16 cellular contexts compared by ENCODE assay signal in genomic region chr6:24778121-24778520, GRCh38. TPM values are rescaled to one million over a fixed set of nuclear protein-coding genes. Genes with fewer than 3 reads are reported as not detected.
DNase-seq lines count a peak whose midpoint lies in the region; ATAC-seq, FAIRE-seq and TF ChIP-seq lines count a peak whose summit lies in the region.
"Had no signal": no experiment of that assay in that cellular context is flagged by ENCODE, and none has a peak within 500 bp of the region (broad histone marks: within the 10 kb centered on the region; RNA-seq: fewer than 3 reads in every experiment).

No MANE protein-coding gene starts in this region.

- H3K4me1 ChIP-seq in K562 (replicated peaks in 1 of 2; ENCODE audit: control insufficient read depth in 2 of 2, insufficient read depth in 2 of 2, low read length in 2 of 2) = peaks cover 8 to 12% of the 10 kb centered on the region in 2 experiments; a peak in 4 of 5 replicates
- no peaks in the 10 kb centered on the region for H3K4me1 ChIP-seq in prostate gland (replicated peaks)

- H3K4me1 Mint-ChIP-seq in activated CD4-positive, alpha-beta T cell treated with anti-CD3 and anti-CD28 coated beads, Interleukin-2, amount 10 ng/mL, durations not matched to agents 7 days and 5 days = peaks cover 45% of the 10 kb centered on the region

- WGBS in K562 (ENCODE audit: insufficient coverage, low coverage, missing lambda C conversion rate) = 68% methylated on average over 1 of the region's 1 CpG
- 91% methylated on average over 1 of the region's 1 CpG for WGBS in prostate gland

- CTCF ChIA-PET in activated CD4-positive, alpha-beta T cell treated with anti-CD3 and anti-CD28 coated beads, Interleukin-2, amount 10 ng/mL, durations not matched to agents 7 days and 5 days (lab: Charles Lee) = interaction anchor here (1.0 kb wide), 1 partner anchor 8 kb away, joined by 3 read pairs; no protein-coding TSS in a partner anchor
- CTCF ChIA-PET in K562 (lab: Yijun Ruan, JAX; ENCODE audit: low intra/inter-chr PET ratio) = no interaction called here

- peak overlapping the region; percentile 7 to 99; a peak in 3 of 4 replicates for H3K9ac ChIP-seq in K562 (ENCODE audit: insufficient read depth in 1 of 2, low read depth in 2 of 2, low read length in 2 of 2)

- peak overlapping the region; percentile 32 for H3K4me2 ChIP-seq in K562 (ENCODE audit: insufficient read depth, low read length)

- H3K36me3 ChIP-seq in MG63 = peaks cover 48% of the 10 kb centered on the region
- H3K36me3 ChIP-seq in K562 (ENCODE audit: control insufficient read depth, insufficient read depth, low read length) = peaks cover 61% of the 10 kb centered on the region
- no peaks in the 10 kb centered on the region for H3K36me3 ChIP-seq in prostate gland

- H3K36me3 Mint-ChIP-seq in activated CD4-positive, alpha-beta T cell treated with anti-CD3 and anti-CD28 coated beads, Interleukin-2, amount 10 ng/mL, durations not matched to agents 7 days and 5 days (ENCODE audit: low read depth) = peaks cover 55% of the 10 kb centered on the region

- DNase-seq in activated CD4-positive, alpha-beta T cell treated with anti-CD3 and anti-CD28 coated beads, Interleukin-2, amount 10 ng/mL, durations not matched to agents 7 days and 5 days = no peak
- DNase-seq in activated CD4-positive, alpha-beta T cell treated with anti-CD3 and anti-CD28 coated beads, Interleukin-2, amount 50 U/mL, for 1 hour = no peak
- DNase-seq in MG63 (no peak), K562 (ENCODE audit: extremely low read depth in 1 of 4, low spot score in 3 of 4) (peak in 1 of 4 experiments; percentile 28), prostate gland (ENCODE audit: low spot score) (no peak), NCI-H1105 (lab: John Stamatoyannopoulos, UW) (no peak), hypothalamus (lab: John Stamatoyannopoulos, UW) (no peak), Ammon's horn (ENCODE audit: low spot score) (no peak)
- DNase-seq: activated B cell treated with CpG ODN at 0.5 μM for 24 hours, EL, foreskin melanocyte, NCI-H2171 had no signal

- no peaks in the 10 kb centered on the region for H3K9me3 Mint-ChIP-seq in activated CD4-positive, alpha-beta T cell treated with anti-CD3 and anti-CD28 coated beads, Interleukin-2, amount 10 ng/mL, durations not matched to agents 7 days and 5 days
- H3K9me3 Mint-ChIP-seq: activated B cell treated with CpG ODN at 0.5 μM for 24 hours; dendritic cell treated with granulocyte-macrophage colony-stimulating factor and Interleukin-4, amounts not matched to agents 40 ng/mL and 50 ng/mL, for 4 days had no signal

- no peaks in the 10 kb centered on the region for H3K9me1 ChIP-seq in K562 (ENCODE audit: control insufficient read depth, insufficient read depth, low read length)

- H2AFZ ChIP-seq in K562 (ENCODE audit: low read depth, low read length) = no peak overlapping the region

- no peak for ATAC-seq in K562

- intact Hi-C loops in K562 (cut with micrococcal nuclease) = loop anchor here (10.0 kb wide), 2 partner anchors 1247 to 1437 kb away; a partner anchor contains a TSS
- intact Hi-C loops in prostate gland (cut with DNase I) = no loop called here

- H3K9me3 ChIP-seq in MG63 (no peaks in the 10 kb centered on the region), K562 (replicated peaks; ENCODE audit: control insufficient read depth, insufficient read depth, low read depth, low read length) (no peaks in the 10 kb centered on the region), prostate gland (no peaks in the 10 kb centered on the region)

- no peak for TF ChIP-seq EP300 in K562 (IDR thresholded peaks at IDR 0.05; ENCODE audit: low read length)

- no peaks in the 10 kb centered on the region for H3K27me3 ChIP-seq in MG63
- H3K27me3 ChIP-seq in K562 (ENCODE audit: control insufficient read depth in 2 of 2, insufficient read depth in 2 of 2, low read length in 2 of 2) = no peaks in the 10 kb centered on the region
- H3K27me3 ChIP-seq in prostate gland (replicated peaks; ENCODE audit: insufficient read depth) = no peaks in the 10 kb centered on the region

- peak overlapping the region; percentile 99 for H3K4me3 Mint-ChIP-seq in activated CD4-positive, alpha-beta T cell treated with anti-CD3 and anti-CD28 coated beads, Interleukin-2, amount 10 ng/mL, durations not matched to agents 7 days and 5 days
- H3K4me3 Mint-ChIP-seq: activated B cell treated with CpG ODN at 0.5 μM for 24 hours; dendritic cell treated with granulocyte-macrophage colony-stimulating factor and Interleukin-4, amounts not matched to agents 40 ng/mL and 50 ng/mL, for 4 days had no signal

- no peak overlapping the region for H3K27ac Mint-ChIP-seq in activated CD4-positive, alpha-beta T cell treated with anti-CD3 and anti-CD28 coated beads, Interleukin-2, amount 10 ng/mL, durations not matched to agents 7 days and 5 days
- H3K27ac Mint-ChIP-seq: activated B cell treated with CpG ODN at 0.5 μM for 24 hours; dendritic cell treated with granulocyte-macrophage colony-stimulating factor and Interleukin-4, amounts not matched to agents 40 ng/mL and 50 ng/mL, for 4 days had no signal

- H4K20me1 ChIP-seq in K562 (replicated peaks; ENCODE audit: control insufficient read depth, insufficient read depth, low read length) = peaks cover 12% of the 10 kb centered on the region; the same call in 1 of the 2 replicates

- in situ Hi-C loops in K562 (cut with MboI) = no loop called here

- no peak for TF ChIP-seq POLR2A in K562 (conservative IDR thresholded peaks at IDR 0.05)
- TF ChIP-seq POLR2A in prostate gland (IDR thresholded peaks at IDR 0.05) = no peak

- POLR2A ChIA-PET in activated CD4-positive, alpha-beta T cell treated with anti-CD3 and anti-CD28 coated beads, Interleukin-2, amount 10 ng/mL, durations not matched to agents 7 days and 5 days (lab: Charles Lee) = no interaction called here
- POLR2A ChIA-PET in K562 (lab: Yijun Ruan, JAX) = interaction anchor here (1.6 to 2.1 kb wide), 2 partner anchors 10 to 59 kb away, joined by 5 to 8 read pairs; partner anchors contain the start of gene C6orf62

- no peak for TF ChIP-seq RAD21 in K562 (CRISPR knock-in tag; conservative IDR thresholded peaks at IDR 0.05 in 1 of 2, IDR thresholded peaks at IDR 0.05 in 1 of 2)

- H3K27ac ChIP-seq in K562 (ENCODE audit: extremely low read depth, low read depth, low read length) = no peak overlapping the region; the same call in 2 of the 3 replicates
- H3K27ac ChIP-seq in prostate gland = peak overlapping the region; percentile 37 to 99

- no peaks in the 10 kb centered on the region for H3K27me3 Mint-ChIP-seq in activated CD4-positive, alpha-beta T cell treated with anti-CD3 and anti-CD28 coated beads, Interleukin-2, amount 10 ng/mL, durations not matched to agents 7 days and 5 days
- H3K27me3 Mint-ChIP-seq: activated B cell treated with CpG ODN at 0.5 μM for 24 hours; dendritic cell treated with granulocyte-macrophage colony-stimulating factor and Interleukin-4, amounts not matched to agents 40 ng/mL and 50 ng/mL, for 4 days had no signal

- no TSS peak for BruUV-seq in K562 (replicated peaks; lab: Mats Ljungman, UMichigan)

- TF ChIP-seq CTCF in K562 (IDR thresholded peaks at IDR 0.05 in 2 of 3, conservative IDR thresholded peaks at IDR 0.05 in 1 of 3; ENCODE audit: insufficient read depth in 2 of 3, low read depth in 1 of 3, low read length in 3 of 3) = no peak
- no peak for TF ChIP-seq CTCF in prostate gland (IDR thresholded peaks at IDR 0.05)

- FAIRE-seq in K562 (lab: Jason Lieb, UNC) = no peak
- FAIRE-seq: urothelium cell line had no signal

- peak overlapping the region; percentile 99; the same call in 1 of the 2 replicates for H3K4me3 ChIP-seq in MG63
- peak overlapping the region; percentile 67; the same call in 1 of the 2 replicates for H3K4me3 ChIP-seq in K562
- H3K4me3 ChIP-seq in prostate gland = peak overlapping the region in 1 of 2 donors; percentile 2

- H3K79me2 ChIP-seq in K562 (ENCODE audit: control insufficient read depth, insufficient read depth, low read length) = peaks cover 81% of the 10 kb centered on the region

RNA-seq across cellular contexts. Expression of gene GMNN, which starts 3.4 kb away (rescaled TPM):
- total RNA-seq in activated CD4-positive, alpha-beta T cell treated with anti-CD3 and anti-CD28 coated beads, Interleukin-2, amount 10 ng/mL, durations not matched to agents 7 days and 5 days = 10 to 100 TPM; 63.2 to 70.3 TPM
- 35.5 and 42.3 TPM in 2 replicates for total RNA-seq in MG63 (2014; rRNA removed; shearing (Covaris generic); ENCODE audit: low replicate concordance)
- 62.3 and 103 TPM in 2 replicates for total RNA-seq in K562 (2011; cell fraction: chromatin; rRNA removed; ENCODE audit: low replicate concordance)
- total RNA-seq in K562 (2011; cell fraction: nucleolus; rRNA removed) = 65.7 and 78.8 TPM in 2 replicates
- 98.0 and 106 TPM in 2 replicates for total RNA-seq in K562 (2011; cell fraction: nucleoplasm; rRNA removed)
- total RNA-seq in K562 (2014; rRNA removed) (140 and 156 TPM in 2 replicates), K562 (2014; rRNA removed; fragmentation: Illumina TruSeq; extraction: Trizol) (189 and 216 TPM in 2 replicates), K562 (2015; rRNA removed; fragmentation: Illumina TruSeq; extraction: Trizol) (187 and 210 TPM in 2 replicates), K562 (2021) (144 and 146 TPM in 2 replicates), prostate gland (100 to 1,000 TPM in 1 of 2 donors, 1 to 10 TPM in 1; 9.0 to 129 TPM)
- polyA plus RNA-seq in K562 (2011; rRNA removed) (125 and 167 TPM in 2 replicates), K562 (2014; fragmentation: Illumina TruSeq; extraction: Trizol) (217 and 222 TPM in 2 replicates), K562 (2014; fragmentation: Nextera tagmentation; extraction: Ambion mirVana) (100 to 1,000 TPM; 331 to 370 TPM), K562 (2014; rRNA removed) (199 and 254 TPM in 2 replicates)
- polyA plus RNA-seq in K562 (2011; cell fraction: cytosol; rRNA removed) = 79.5 and 92.1 TPM in 2 replicates
- polyA plus RNA-seq in K562 (2011; cell fraction: nucleus; rRNA removed) = 50.4 and 63.0 TPM in 2 replicates
- polyA plus RNA-seq in K562 (2012) = 98.2 and 179 TPM in 2 replicates
- 80.2 and 85.5 TPM in 2 replicates for polyA minus RNA-seq in K562 (2011; rRNA and poly(A)+ RNA removed)
- polyA minus RNA-seq in K562 (2011; cell fraction: cytosol; rRNA and poly(A)+ RNA removed) = 43.5 and 55.4 TPM in 2 replicates
- polyA minus RNA-seq in K562 (2011; cell fraction: nucleus; rRNA and poly(A)+ RNA removed) = 50.4 and 78.2 TPM in 2 replicates

RNA-seq across cellular contexts. Expression of gene ARMH2, which starts 20.6 kb away (rescaled TPM):
- total RNA-seq in activated CD4-positive, alpha-beta T cell treated with anti-CD3 and anti-CD28 coated beads, Interleukin-2, amount 10 ng/mL, durations not matched to agents 7 days and 5 days = 1 to 10 TPM; 1.8 to 2.3 TPM
- total RNA-seq in MG63 (2014; rRNA removed; shearing (Covaris generic); ENCODE audit: low replicate concordance) = not detected in 2 replicates
- not detected in 2 replicates for total RNA-seq in K562 (2011; cell fraction: chromatin; rRNA removed; ENCODE audit: low replicate concordance)
- not detected in 2 replicates for total RNA-seq in K562 (2011; cell fraction: nucleolus; rRNA removed)
- not detected in 2 replicates for total RNA-seq in K562 (2011; cell fraction: nucleoplasm; rRNA removed)
- total RNA-seq in K562 (2014; rRNA removed) (not detected in 2 replicates), K562 (2014; rRNA removed; fragmentation: Illumina TruSeq; extraction: Trizol) (not detected in 2 replicates), K562 (2015; rRNA removed; fragmentation: Illumina TruSeq; extraction: Trizol) (not detected in 2 replicates), K562 (2021) (not detected in 2 replicates), prostate gland (not detected)
- polyA plus RNA-seq in K562 (2011; rRNA removed) (not detected in 2 replicates), K562 (2014; fragmentation: Illumina TruSeq; extraction: Trizol) (not detected in 2 replicates), K562 (2014; fragmentation: Nextera tagmentation; extraction: Ambion mirVana) (not detected), K562 (2014; rRNA removed) (not detected in 2 replicates)
- polyA plus RNA-seq in K562 (2011; cell fraction: cytosol; rRNA removed) = not detected in 2 replicates
- not detected in 2 replicates for polyA plus RNA-seq in K562 (2011; cell fraction: nucleus; rRNA removed)
- polyA plus RNA-seq in K562 (2012) = not detected in 2 replicates
- not detected in 2 replicates for polyA minus RNA-seq in K562 (2011; rRNA and poly(A)+ RNA removed)
- not detected in 2 replicates for polyA minus RNA-seq in K562 (2011; cell fraction: cytosol; rRNA and poly(A)+ RNA removed)
- polyA minus RNA-seq in K562 (2011; cell fraction: nucleus; rRNA and poly(A)+ RNA removed) = not detected in 2 replicates
- total RNA-seq: kidney epithelial cell, LHCN-M2 had no signal

RNA-seq across cellular contexts. Expression of gene C6orf62, which starts 59.2 kb away (rescaled TPM):
- total RNA-seq in activated CD4-positive, alpha-beta T cell treated with anti-CD3 and anti-CD28 coated beads, Interleukin-2, amount 10 ng/mL, durations not matched to agents 7 days and 5 days = 100 to 1,000 TPM; 138 to 153 TPM
- total RNA-seq in MG63 (2014; rRNA removed; shearing (Covaris generic); ENCODE audit: low replicate concordance) = 59.1 and 89.8 TPM in 2 replicates
- total RNA-seq in K562 (2011; cell fraction: chromatin; rRNA removed; ENCODE audit: low replicate concordance) = 43.5 and 83.8 TPM in 2 replicates
- total RNA-seq in K562 (2011; cell fraction: nucleolus; rRNA removed) = 36.7 and 38.0 TPM in 2 replicates
- 66.0 and 93.1 TPM in 2 replicates for total RNA-seq in K562 (2011; cell fraction: nucleoplasm; rRNA removed)
- total RNA-seq in K562 (2014; rRNA removed) (48.5 and 52.9 TPM in 2 replicates), K562 (2014; rRNA removed; fragmentation: Illumina TruSeq; extraction: Trizol) (110 and 124 TPM in 2 replicates), K562 (2015; rRNA removed; fragmentation: Illumina TruSeq; extraction: Trizol) (111 and 113 TPM in 2 replicates), K562 (2021) (113 and 117 TPM in 2 replicates), prostate gland (100 to 1,000 TPM in 1 of 2 donors, 10 to 100 TPM in 1; 95.1 to 115 TPM)
- polyA plus RNA-seq in K562 (2011; rRNA removed) (76.7 and 105 TPM in 2 replicates), K562 (2014; fragmentation: Illumina TruSeq; extraction: Trizol) (86.2 and 111 TPM in 2 replicates), K562 (2014; fragmentation: Nextera tagmentation; extraction: Ambion mirVana) (100 to 1,000 TPM; 355 to 579 TPM), K562 (2014; rRNA removed) (56.8 and 65.6 TPM in 2 replicates)
- polyA plus RNA-seq in K562 (2011; cell fraction: cytosol; rRNA removed) = 37.7 and 38.4 TPM in 2 replicates
- 55.2 and 65.3 TPM in 2 replicates for polyA plus RNA-seq in K562 (2011; cell fraction: nucleus; rRNA removed)
- 55.2 and 66.1 TPM in 2 replicates for polyA plus RNA-seq in K562 (2012)
- polyA minus RNA-seq in K562 (2011; rRNA and poly(A)+ RNA removed) = 117 and 150 TPM in 2 replicates
- 41.9 and 92.5 TPM in 2 replicates for polyA minus RNA-seq in K562 (2011; cell fraction: cytosol; rRNA and poly(A)+ RNA removed)
- polyA minus RNA-seq in K562 (2011; cell fraction: nucleus; rRNA and poly(A)+ RNA removed) = 37.2 and 54.4 TPM in 2 replicates
